In the genomic region with DNA sequence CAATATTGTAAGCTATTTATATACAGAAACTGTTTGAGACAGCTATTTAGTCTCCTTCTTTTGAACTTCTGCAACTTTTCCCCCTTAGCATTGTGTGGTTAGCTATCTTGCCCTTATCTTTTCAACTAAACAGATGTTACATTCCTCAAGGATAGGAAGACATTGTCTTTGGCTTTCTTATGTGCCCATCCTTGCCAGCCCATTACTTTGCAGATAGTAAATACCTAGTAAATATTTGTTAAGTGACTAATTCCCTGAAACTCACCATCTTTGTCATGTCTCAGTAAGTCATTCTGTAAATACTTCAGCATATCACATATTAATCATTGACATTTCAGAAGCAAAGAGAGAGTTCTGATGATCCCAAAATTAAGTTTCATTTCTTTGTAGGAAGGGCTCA, we compare ENCODE assay signal across 11 cellular contexts.
DNase-seq lines count a peak whose midpoint lies in the region; ATAC-seq and FAIRE-seq lines count a peak whose summit lies in the region.
"Had no signal": no experiment of that assay in that cellular context is flagged by ENCODE, and none has a peak within 500 bp of the region (broad histone marks: within the 10 kb centered on the region; RNA-seq: fewer than 3 reads in every experiment).

No MANE protein-coding gene starts in this region.

- DNase-seq in ELR (ENCODE audit: low read depth) (peak; percentile 56), RCC 7860 (ENCODE audit: low spot score) (peak; percentile 74), left lobe of liver (ENCODE audit: low spot score) (no peak), NCI-H2107 (lab: John Stamatoyannopoulos, UW) (no peak)
- no peak for DNase-seq in activated naive CD8-positive, alpha-beta T cell treated with anti-CD3 and anti-CD28 coated beads for 36 hours
- no peak for DNase-seq in NK-92 treated with Interleukin-12 subunit alpha and Interleukin-12 subunit beta, amount 100 ng/mL, for 24 hours (lab: John Stamatoyannopoulos, UW)
- DNase-seq: CD8-positive, alpha-beta memory T cell; effector CD8-positive, alpha-beta T cell; retina had no signal

- peak; percentile 80 for FAIRE-seq in RCC 7860 (lab: Jason Lieb, UNC)
- FAIRE-seq in islet of Langerhans (lab: Jason Lieb, UNC): peak; percentile 60

- peaks cover 3% of the 10 kb centered on the region for H3K9me3 Mint-ChIP-seq in activated naive CD8-positive, alpha-beta T cell treated with anti-CD3 and anti-CD28 coated beads for 36 hours

- no peaks in the 10 kb centered on the region for H3K36me3 Mint-ChIP-seq in activated naive CD8-positive, alpha-beta T cell treated with anti-CD3 and anti-CD28 coated beads for 36 hours
- H3K36me3 Mint-ChIP-seq: CD8-positive, alpha-beta memory T cell had no signal

- no peak overlapping the region for H3K27ac Mint-ChIP-seq in activated naive CD8-positive, alpha-beta T cell treated with anti-CD3 and anti-CD28 coated beads for 36 hours
- H3K27ac Mint-ChIP-seq: CD8-positive, alpha-beta memory T cell had no signal

- H3K27me3 Mint-ChIP-seq in activated naive CD8-positive, alpha-beta T cell treated with anti-CD3 and anti-CD28 coated beads for 36 hours: no peaks in the 10 kb centered on the region
- H3K27me3 Mint-ChIP-seq: CD8-positive, alpha-beta memory T cell had no signal

- ATAC-seq in HG02981 (IDR thresholded peaks at IDR 0.05; ENCODE audit: unreplicated experiment) (peak; percentile 72), left lobe of liver (no peak)

- no peak overlapping the region for H3K4me3 Mint-ChIP-seq in activated naive CD8-positive, alpha-beta T cell treated with anti-CD3 and anti-CD28 coated beads for 36 hours
- H3K4me3 Mint-ChIP-seq: CD8-positive, alpha-beta memory T cell had no signal

- no peaks in the 10 kb centered on the region for H3K4me1 Mint-ChIP-seq in activated naive CD8-positive, alpha-beta T cell treated with anti-CD3 and anti-CD28 coated beads for 36 hours
- H3K4me1 Mint-ChIP-seq: CD8-positive, alpha-beta memory T cell had no signal

Comparison
In these comparisons a context has a peak if more than half of its experiments do, and no peak if none do; other contexts are left out.
1. DNase-seq: peak in ELR (single experiment) and RCC 7860 (single experiment); none in activated naive CD8-positive, alpha-beta T cell treated with anti-CD3 and anti-CD28 coated beads for 36 hours (single experiment), left lobe of liver (single experiment), NCI-H2107 (single experiment) and NK-92 treated with Interleukin-12 subunit alpha and Interleukin-12 subunit beta, amount 100 ng/mL, for 24 hours (single experiment).